In the genomic region with DNA sequence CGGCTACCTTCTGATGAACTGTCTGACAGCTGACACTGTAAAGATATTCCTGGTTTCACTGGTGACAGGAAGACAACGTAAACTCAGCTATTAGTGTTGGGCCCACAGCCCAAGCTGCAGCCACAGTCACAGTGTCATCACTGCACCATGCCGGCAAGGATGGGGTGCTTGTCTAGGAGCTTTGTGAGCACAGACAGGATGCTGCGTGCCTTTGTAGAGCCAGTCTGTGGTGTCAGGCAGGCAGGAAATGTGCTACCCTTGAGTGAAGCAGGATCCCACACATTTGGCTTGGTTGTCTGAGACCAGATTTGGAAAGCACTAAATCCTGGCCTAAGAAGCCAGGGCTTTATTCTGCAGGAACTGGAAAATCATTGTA, we compare ENCODE assay signal across 21 cellular contexts.
DNase-seq lines count a peak whose midpoint lies in the region; ATAC-seq, FAIRE-seq and TF ChIP-seq lines count a peak whose summit lies in the region.
"Had no signal": no experiment of that assay in that cellular context is flagged by ENCODE, and none has a peak within 500 bp of the region (broad histone marks: within the 10 kb centered on the region; RNA-seq: fewer than 3 reads in every experiment).

No MANE protein-coding gene starts in this region.

- intact Hi-C loops in left lung (cut with DNase I) (no loop called here), kidney (cut with DNase I) (no loop called here), transverse colon (cut with DNase I; ENCODE audit: low total_unique reads) (no loop called here)

- DNase-seq in A549 (ENCODE audit: low read depth in 1 of 2, low spot score in 1 of 2) (no peak), RCC 7860 (ENCODE audit: low spot score) (peak; percentile 82), left lung (no peak), kidney (no peak), transverse colon (no peak)
- DNase-seq: activated CD4-positive, CD25-positive, alpha-beta regulatory T cell; activated CD8-positive, alpha-beta memory T cell treated with anti-CD3 and anti-CD28 coated beads, Interleukin-2, amount 10 ng/mL, durations not matched to agents 7 days and 5 days; activated effector memory CD4-positive, alpha-beta T cell treated with Interleukin-2 at 50 U/mL for 16 hours; CD8-positive, alpha-beta memory T cell; heart left ventricle; midbrain; NCI-H2081; NCI-H748 treated with DMSO at 0.1 percent for 48 hours; occipital lobe; thyroid gland had no signal

- 4% methylated on average over 4 of the region's 4 CpGs for WGBS in A549 (ENCODE audit: missing lambda C conversion rate)
- WGBS in transverse colon (ENCODE audit: low coverage in 1 of 2), 2 donors: 56 to 100% methylated on average over 1 to 4 of the region's 4 CpGs

- TF ChIP-seq POLR2A in A549 (IDR thresholded peaks at IDR 0.05; ENCODE audit: low read length) (no peak), transverse colon (IDR thresholded peaks at IDR 0.05) (no peak)

- ATAC-seq in A549 (peak; percentile 29 to 31; a peak in 1 of 6 replicates), GM19023 (IDR thresholded peaks at IDR 0.05; ENCODE audit: unreplicated experiment) (peak; percentile 22), left lung (peak; percentile 58), GM21360 (IDR thresholded peaks at IDR 0.05; ENCODE audit: unreplicated experiment) (no peak), GM21447 (IDR thresholded peaks at IDR 0.05; ENCODE audit: unreplicated experiment) (no peak)
- ATAC-seq: activated CD8-positive, alpha-beta memory T cell treated with anti-CD3 and anti-CD28 coated beads, Interleukin-2, amount 10 ng/mL, durations not matched to agents 7 days and 5 days had no signal

- POLR2A ChIA-PET in A549 (lab: Yijun Ruan, JAX): no interaction called here

- TF ChIP-seq RAD21 in A549 (conservative IDR thresholded peaks at IDR 0.05 in 1 of 2, IDR thresholded peaks at IDR 0.05 in 1 of 2): no peak

- no peak for FAIRE-seq in A549 (lab: Jason Lieb, UNC)
- FAIRE-seq in RCC 7860 (lab: Jason Lieb, UNC): no peak
- FAIRE-seq in kidney (lab: Jason Lieb, UNC): no peak
- FAIRE-seq: A204.1, keratinocyte had no signal

- no peak for TF ChIP-seq CTCF in A549 (IDR thresholded peaks at IDR 0.05)
- TF ChIP-seq CTCF in left lung (IDR thresholded peaks at IDR 0.05): no peak
- no peak for TF ChIP-seq CTCF in kidney (IDR thresholded peaks at IDR 0.05; ENCODE audit: borderline replicate concordance, extremely low read depth, insufficient read depth)
- TF ChIP-seq CTCF in transverse colon (IDR thresholded peaks at IDR 0.05): no peak

- in situ Hi-C loops in transverse colon (cut with MboI; ENCODE audit: low pct_ligation_motif_present in 1 of 4, low pct_unique_long_range_greater_than_20kb in 1 of 4, low sequenced_read_pairs in 3 of 4): no loop called here

- H3K9me3 ChIP-seq in A549 (no peaks in the 10 kb centered on the region), left lung (no peaks in the 10 kb centered on the region), kidney (ENCODE audit: control insufficient read depth in 1 of 2, low read length in 2 of 2) (no peaks in the 10 kb centered on the region), transverse colon (no peaks in the 10 kb centered on the region)
- H3K9me3 ChIP-seq: heart left ventricle, thyroid gland had no signal

- H3K4me3 ChIP-seq in A549 (no peak overlapping the region), left lung (no peak overlapping the region), kidney (ENCODE audit: low read length in 2 of 2) (no peak overlapping the region), transverse colon (no peak overlapping the region)
- H3K4me3 ChIP-seq: heart left ventricle, skin epidermis, thyroid gland had no signal

- CTCF ChIA-PET in A549 (lab: Yijun Ruan, JAX): no interaction called here

- 0 out of 3 replicates have a peak overlapping the region, but pooled peaks have one; percentile 23 for H3K4me2 ChIP-seq in A549

- no peak for TF ChIP-seq EP300 in A549 (IDR thresholded peaks at IDR 0.05)
- no peak for TF ChIP-seq EP300 in transverse colon (IDR thresholded peaks at IDR 0.05; ENCODE audit: low read depth)

- H3K9ac ChIP-seq in kidney (ENCODE audit: low read length in 2 of 2): no peak overlapping the region

- H3K36me3 ChIP-seq in left lung (no peaks in the 10 kb centered on the region), kidney (ENCODE audit: control insufficient read depth in 1 of 2, insufficient read depth in 2 of 2, low read length in 2 of 2) (no peaks in the 10 kb centered on the region), transverse colon (no peaks in the 10 kb centered on the region)
- H3K36me3 ChIP-seq: heart left ventricle, thyroid gland had no signal

- no peak overlapping the region for H3K27ac ChIP-seq in A549
- H3K27ac ChIP-seq in left lung: peak overlapping the region in 1 of 2 donors; percentile 33
- no peak overlapping the region for H3K27ac ChIP-seq in kidney (ENCODE audit: low read depth in 2 of 2, low read length in 2 of 2)
- no peak overlapping the region for H3K27ac ChIP-seq in transverse colon
- H3K27ac ChIP-seq: heart left ventricle, thyroid gland had no signal

- no peaks in the 10 kb centered on the region for H3K27me3 ChIP-seq in left lung
- no peaks in the 10 kb centered on the region for H3K27me3 ChIP-seq in transverse colon
- H3K27me3 ChIP-seq: heart left ventricle, thyroid gland had no signal

- H3K4me1 ChIP-seq in A549 (no peaks in the 10 kb centered on the region), left lung (no peaks in the 10 kb centered on the region), kidney (ENCODE audit: control insufficient read depth in 1 of 2, insufficient read depth in 1 of 2, low read depth in 1 of 2, low read length in 2 of 2) (no peaks in the 10 kb centered on the region), transverse colon (no peaks in the 10 kb centered on the region)
- H3K4me1 ChIP-seq: heart left ventricle, thyroid gland had no signal

TF ChIP-seq in A549, 52 proteins besides CTCF, POLR2A, EP300 and RAD21:
- TF ChIP-seq FOSB (CRISPR knock-in tag; IDR thresholded peaks at IDR 0.05) (no peak), POLR2AphosphoS2 (conservative IDR thresholded peaks at IDR 0.05; ENCODE audit: low read length) (no peak), ATOH8 (CRISPR knock-in tag; IDR thresholded peaks at IDR 0.05; ENCODE audit: low read depth) (no peak), CHD4 (IDR thresholded peaks at IDR 0.05; ENCODE audit: borderline replicate concordance) (no peak)

Comparison
In these comparisons a context has a peak if more than half of its experiments do, and no peak if none do; other contexts are left out.
1. ATAC-seq: peak in A549 (2 of 2), GM19023 (single experiment) and left lung (single experiment); none in GM21360 (single experiment) and GM21447 (single experiment).